Comparison of ENCODE assay signal across 13 cellular contexts in genomic region chr3:174002543-174002942, GRCh38.
DNase-seq lines count a peak whose midpoint lies in the region; ATAC-seq and TF ChIP-seq lines count a peak whose summit lies in the region.
"Had no signal": no experiment of that assay in that cellular context is flagged by ENCODE, and none has a peak within 500 bp of the region (broad histone marks: within the 10 kb centered on the region; RNA-seq: fewer than 3 reads in every experiment).

No MANE protein-coding gene starts in this region.

- intact Hi-C loops in HCT116 (cut with micrococcal nuclease) (no loop called here), mucosa of descending colon (cut with DNase I, micrococcal nuclease) (no loop called here)

- H3K4me3 Mint-ChIP-seq in glutamatergic neuron (ENCODE audit: unreplicated experiment): no peak overlapping the region

- H3K27ac Mint-ChIP-seq in glutamatergic neuron (ENCODE audit: unreplicated experiment): no peak overlapping the region

- H4K20me1 ChIP-seq in HCT116 (ENCODE audit: insufficient read depth): no peaks in the 10 kb centered on the region

- RAD21 ChIA-PET in HCT116 (lab: Charles Lee; ENCODE audit: low non-redundant PET in 1 of 2, low total read pairs in 2 of 2, uncharacterized antibody in 2 of 2, unreplicated experiment in 2 of 2): no interaction called here

- peak; percentile 26; the same call in 1 of the 2 replicates for TF ChIP-seq RAD21 in HCT116 (IDR thresholded peaks at IDR 0.05; ENCODE audit: low read depth)

- no peak overlapping the region for H2AFZ ChIP-seq in HCT116 (ENCODE audit: low read depth, low read length, poor library complexity, severe bottlenecking)

- H3K4me3 ChIP-seq in BJ (ENCODE audit: low read depth, low read length) (no peak overlapping the region), HCT116 (replicated peaks in 1 of 2; ENCODE audit: low read depth in 1 of 2, low read length in 2 of 2) (no peak overlapping the region), SJCRH30 (no peak overlapping the region), mucosa of descending colon (no peak overlapping the region)
- H3K4me3 ChIP-seq: ascending aorta had no signal

- H3K4me1 Mint-ChIP-seq in glutamatergic neuron (ENCODE audit: low read depth, unreplicated experiment): no peaks in the 10 kb centered on the region

- CTCF ChIA-PET in BJ (lab: Yijun Ruan, JAX): interaction anchor here (0.6 to 1.3 kb wide), 5 partner anchors 8 to 590 kb away, joined by 3 to 5 read pairs (median 3); no protein-coding TSS in a partner anchor
- CTCF ChIA-PET in HCT116 (lab: Charles Lee): no interaction called here

- BruUV-seq in HCT116 (replicated peaks; lab: Mats Ljungman, UMichigan): no TSS peak

- H3K9ac ChIP-seq in HCT116 (ENCODE audit: low read length): no peak overlapping the region

- H3K4me2 ChIP-seq in HCT116 (ENCODE audit: low read length): no peak overlapping the region

- no peaks in the 10 kb centered on the region for H3K4me1 ChIP-seq in HCT116 (ENCODE audit: control insufficient read depth in 1 of 2, insufficient read depth in 2 of 2, low read length in 2 of 2)
- no peaks in the 10 kb centered on the region for H3K4me1 ChIP-seq in SJCRH30
- H3K4me1 ChIP-seq in mucosa of descending colon (ENCODE audit: low read depth): no peaks in the 10 kb centered on the region
- H3K4me1 ChIP-seq: ascending aorta had no signal

- H3K27me3 ChIP-seq in BJ (ENCODE audit: control insufficient read depth, insufficient read depth, low read length) (no peaks in the 10 kb centered on the region), HCT116 (ENCODE audit: insufficient read depth, low read length) (no peaks in the 10 kb centered on the region), SJCRH30 (no peaks in the 10 kb centered on the region)
- H3K27me3 ChIP-seq: ascending aorta had no signal

- H3K9me3 ChIP-seq in HCT116 (ENCODE audit: control insufficient read depth in 1 of 2, insufficient read depth in 1 of 2, low read depth in 1 of 2, low read length in 2 of 2) (no peaks in the 10 kb centered on the region), SJCRH30 (replicated peaks) (no peaks in the 10 kb centered on the region), mucosa of descending colon (no peaks in the 10 kb centered on the region)
- H3K9me3 ChIP-seq: ascending aorta had no signal

- no peaks in the 10 kb centered on the region for H3K79me2 ChIP-seq in HCT116 (ENCODE audit: insufficient read depth, low read length)

- DNase-seq in BJ (ENCODE audit: low read depth) (no peak), HCT116 (ENCODE audit: low read depth, low spot score) (no peak), SJCRH30 (peak; percentile 1 to 17), glutamatergic neuron (no peak), mucosa of descending colon (no peak), substantia nigra (lab: John Stamatoyannopoulos, UW) (no peak)
- DNase-seq: midbrain, NCI-H226, retina had no signal

- POLR2A ChIA-PET in BJ (lab: Charles Lee) (no interaction called here), HCT116 (lab: Charles Lee) (no interaction called here)

- ATAC-seq in HCT116 (no peak), mucosa of descending colon (no peak), HG02970 (IDR thresholded peaks at IDR 0.05; ENCODE audit: low FRiP score, unreplicated experiment) (no peak), GM21381 (IDR thresholded peaks at IDR 0.05; ENCODE audit: unreplicated experiment) (no peak)

- no peak for TF ChIP-seq POLR2A in HCT116 (IDR thresholded peaks at IDR 0.05; ENCODE audit: borderline replicate concordance, extremely low read depth, insufficient read depth, insufficient read length)

- H3K27ac ChIP-seq in HCT116 (ENCODE audit: low read depth, low read length): no peak overlapping the region
- H3K27ac ChIP-seq in SJCRH30: no peak overlapping the region
- H3K27ac ChIP-seq in substantia nigra (ENCODE audit: low read depth, low read length, poor library complexity, severe bottlenecking): no peak overlapping the region
- H3K27ac ChIP-seq: ascending aorta, epithelial cell of prostate had no signal

- no peaks in the 10 kb centered on the region for H3K36me3 ChIP-seq in BJ (ENCODE audit: control insufficient read depth, insufficient read depth, low read length)
- H3K36me3 ChIP-seq in HCT116 (ENCODE audit: control insufficient read depth in 1 of 2, insufficient read depth in 2 of 2, low read length in 2 of 2): no peaks in the 10 kb centered on the region
- H3K36me3 ChIP-seq in SJCRH30: no peaks in the 10 kb centered on the region
- H3K36me3 ChIP-seq in mucosa of descending colon (ENCODE audit: low read depth): no peaks in the 10 kb centered on the region
- H3K36me3 ChIP-seq: ascending aorta had no signal

- no peaks in the 10 kb centered on the region for H3K36me3 Mint-ChIP-seq in glutamatergic neuron (ENCODE audit: unreplicated experiment)

- TF ChIP-seq CTCF in BJ (IDR thresholded peaks at IDR 0.05; ENCODE audit: insufficient read depth, low read depth, low read length) (peak; percentile 28; the same call in 1 of the 2 replicates), HCT116 (IDR thresholded peaks at IDR 0.05 in 2 of 3, conservative IDR thresholded peaks at IDR 0.05 in 1 of 3; ENCODE audit: borderline replicate concordance in 1 of 3, insufficient read depth in 1 of 3, low read depth in 2 of 3, low read length in 2 of 3) (peak; percentile 7 to 29 (median 19); a peak in 2 of 6 replicates), glutamatergic neuron (IDR thresholded peaks at IDR 0.05; ENCODE audit: partially characterized antibody, unreplicated experiment) (peak; percentile 22), mucosa of descending colon (IDR thresholded peaks at IDR 0.05) (no peak)

- no peaks in the 10 kb centered on the region for H3K9me2 ChIP-seq in HCT116 (ENCODE audit: insufficient read depth)

- peaks cover 2% of the 10 kb centered on the region for H3K9me3 Mint-ChIP-seq in glutamatergic neuron (ENCODE audit: unreplicated experiment)

- no peaks in the 10 kb centered on the region for H3K27me3 Mint-ChIP-seq in glutamatergic neuron (ENCODE audit: unreplicated experiment)

TF ChIP-seq in HCT116, 20 proteins besides CTCF, POLR2A, EP300 and RAD21:
- TF ChIP-seq JUND (IDR thresholded peaks at IDR 0.05) (no peak), EZH2phosphoT487 (IDR thresholded peaks at IDR 0.05; ENCODE audit: borderline replicate concordance) (no peak), YY1 (IDR thresholded peaks at IDR 0.05; ENCODE audit: extremely low read depth, insufficient replicate concordance, low read depth, low read length) (no peak), ELF1 (IDR thresholded peaks at IDR 0.05; ENCODE audit: borderline replicate concordance, low read depth) (no peak), SIN3A (IDR thresholded peaks at IDR 0.05; ENCODE audit: low read depth) (no peak)
TF ChIP-seq in HCT116: peak in this region for 0.

Comparison
In these comparisons a context has a peak if more than half of its experiments do, and no peak if none do; other contexts are left out.
1. DNase-seq: peak in SJCRH30 (2 of 2); none in BJ (single experiment), HCT116 (single experiment), glutamatergic neuron (single experiment), mucosa of descending colon (0 of 3) and substantia nigra (0 of 49).